ENCODE assay signal across 7 cellular contexts in the genomic region with DNA sequence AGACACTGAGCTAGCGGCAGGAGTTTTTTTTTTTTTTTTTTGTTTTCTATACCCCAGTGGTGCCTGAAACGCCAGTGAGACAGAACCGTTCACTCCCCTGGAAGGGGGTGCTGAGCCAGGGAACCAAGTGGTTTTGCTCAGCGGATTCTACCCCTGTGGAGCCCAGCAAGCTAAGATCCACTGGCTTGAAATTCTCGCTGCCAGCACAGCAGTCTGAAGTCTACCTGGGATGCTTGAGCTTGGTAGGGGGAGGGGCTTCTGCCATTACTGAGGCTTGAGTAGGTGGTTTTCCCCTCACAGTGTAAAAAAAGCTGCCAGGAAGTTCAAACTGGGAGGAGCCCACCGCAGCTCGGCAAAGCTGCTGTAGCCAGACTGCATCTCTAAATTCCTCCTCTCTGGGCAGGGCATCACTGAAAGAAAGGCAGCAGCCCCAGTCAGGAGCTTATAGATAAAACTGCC.
DNase-seq lines count a peak whose midpoint lies in the region; TF ChIP-seq lines count a peak whose summit lies in the region.
"Not testable (repeated sequence)": the region's sequence is repeated elsewhere in the genome, so short reads cannot be mapped to it uniquely, and the experiment has no call there.

No MANE protein-coding gene starts in this region.

- H3K4me1 Mint-ChIP-seq in endothelial cell (ENCODE audit: unreplicated experiment); neural progenitor cell: not testable (repeated sequence)

- peak; percentile 31 for DNase-seq in activated CD4-positive, CD25-positive, alpha-beta regulatory T cell treated with anti-CD3 and anti-CD28 coated beads, Interleukin-2, amount 50 U/mL, for 72 hours
- DNase-seq in activated T-cell treated with anti-CD3 and anti-CD28 coated beads for 1 hour (ENCODE audit: low read depth) (peak; percentile 27), endothelial cell (ENCODE audit: low spot score) (peak; percentile 4), neural progenitor cell (ENCODE audit: low spot score) (peak; percentile 56)
- DNase-seq in activated naive CD4-positive, alpha-beta T cell treated with Interleukin-2 at 50 U/mL for 16 hours: peak; percentile 10
- peak; percentile 9 to 15 for DNase-seq in stimulated activated CD8-positive, alpha-beta memory T cell treated with anti-CD3 and anti-CD28 coated beads, Interleukin-15, amount 100 ng/mL, for 4 hours (ENCODE audit: low read depth in 2 of 2)

- not testable (repeated sequence) for H3F3A ChIP-seq in neural progenitor cell (ENCODE audit: low read depth)

- not testable (repeated sequence) for H3K9me3 Mint-ChIP-seq in endothelial cell (ENCODE audit: unreplicated experiment); neural progenitor cell

- H3K9me3 ChIP-seq in KOPT-K1 (ENCODE audit: insufficient read depth, low read length, poor library complexity, severe bottlenecking); neural progenitor cell (ENCODE audit: low read depth): not testable (repeated sequence)

- H3K27ac Mint-ChIP-seq in endothelial cell (ENCODE audit: unreplicated experiment); neural progenitor cell: not testable (repeated sequence)

- not testable (repeated sequence) for H3K27me3 Mint-ChIP-seq in endothelial cell (ENCODE audit: unreplicated experiment); neural progenitor cell (ENCODE audit: insufficient read depth, low read depth)

- not testable (repeated sequence) for H3K79me2 ChIP-seq in neural progenitor cell (ENCODE audit: low read depth)

- H3K4me1 ChIP-seq in neural progenitor cell: peaks cover 15% of the 10 kb centered on the region

- not testable (repeated sequence) for H3K36me3 ChIP-seq in KOPT-K1 (ENCODE audit: insufficient read depth, low read length); neural progenitor cell

- TF ChIP-seq CTCF in endothelial cell (IDR thresholded peaks at IDR 0.05; ENCODE audit: unreplicated experiment); neural progenitor cell (IDR thresholded peaks at IDR 0.05): not testable (repeated sequence)

- H4K20me1 ChIP-seq in neural progenitor cell (ENCODE audit: low read depth): not testable (repeated sequence)

- peak overlapping the region; percentile 90 for H2AFZ ChIP-seq in neural progenitor cell (replicated peaks)

- H3K4me2 ChIP-seq in neural progenitor cell: peak overlapping the region; percentile 61

- not testable (repeated sequence) for H3K27me3 ChIP-seq in neural progenitor cell

- H3K27ac ChIP-seq in KOPT-K1 (ENCODE audit: low read depth, low read length, poor library complexity, severe bottlenecking): peak overlapping the region; percentile 30
- not testable (repeated sequence) for H3K27ac ChIP-seq in neural progenitor cell

- not testable (repeated sequence) for H3K36me3 Mint-ChIP-seq in endothelial cell (ENCODE audit: low read depth, unreplicated experiment); neural progenitor cell

- H3K4me3 Mint-ChIP-seq in endothelial cell (ENCODE audit: unreplicated experiment); neural progenitor cell: not testable (repeated sequence)

- not testable (repeated sequence) for H3K9ac ChIP-seq in neural progenitor cell

- H3K4me3 ChIP-seq in neural progenitor cell: not testable (repeated sequence)

Comparison
In these comparisons a context has a peak if more than half of its experiments do, and no peak if none do; other contexts are left out.
1. DNase-seq: peak in every context shown above with its lines; median percentile 56 in neural progenitor cell; 31 in activated CD4-positive, CD25-positive, alpha-beta regulatory T cell treated with anti-CD3 and anti-CD28 coated beads, Interleukin-2, amount 50 U/mL, for 72 hours; 27 in activated T-cell treated with anti-CD3 and anti-CD28 coated beads for 1 hour; 12 in stimulated activated CD8-positive, alpha-beta memory T cell treated with anti-CD3 and anti-CD28 coated beads, Interleukin-15, amount 100 ng/mL, for 4 hours; 10 in activated naive CD4-positive, alpha-beta T cell treated with Interleukin-2 at 50 U/mL for 16 hours; 4 in endothelial cell.